ENCODE assay signal across 27 cellular contexts in the genomic region with DNA sequence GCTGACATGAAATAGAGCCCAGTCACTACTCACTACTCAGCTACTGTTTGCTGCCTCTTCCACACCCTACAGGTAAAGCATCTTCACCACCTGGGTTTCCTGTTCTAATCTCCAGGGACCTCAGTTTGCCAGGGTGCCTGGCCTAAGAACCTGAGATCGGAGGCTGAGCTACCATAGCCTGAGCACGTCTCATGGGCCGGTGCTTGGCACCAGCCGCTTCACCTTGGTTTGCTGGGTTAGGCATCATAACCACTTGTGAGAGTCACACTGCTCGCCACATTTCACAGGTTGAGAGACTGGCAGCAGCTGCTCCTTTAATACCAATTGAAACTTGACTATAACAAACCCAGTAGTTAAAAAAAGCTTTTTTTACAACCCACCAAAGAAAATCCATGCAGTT.
"Had no signal": no experiment of that assay in that cellular context is flagged by ENCODE, and none has a peak within 500 bp of the region (broad histone marks: within the 10 kb centered on the region; RNA-seq: fewer than 3 reads in every experiment).

No MANE protein-coding gene starts in this region.

- H3K36me3 Mint-ChIP-seq: activated naive CD4-positive, alpha-beta T cell treated with anti-CD3 and anti-CD28 coated beads, Interleukin-2, amount 50 U/mL, for 72 hours; mesothelial cell of epicardium; naive B cell had no signal

- H3K4me1 Mint-ChIP-seq: activated B cell treated with CpG ODN at 0.5 μM for 24 hours, naive B cell, neural crest cell had no signal

- H3K27ac Mint-ChIP-seq: activated B cell treated with CpG ODN at 0.5 μM for 24 hours; activated CD8-positive, alpha-beta T cell treated with anti-CD3 and anti-CD28 coated beads for 36 hours; activated naive CD4-positive, alpha-beta T cell treated with anti-CD3 and anti-CD28 coated beads, Interleukin-2, amount 50 U/mL, for 72 hours; activated T-helper 2 cell treated with anti-CD3 and anti-CD28 coated beads, Interferon-gamma antibody, Interleukin-2, Interleukin-4, amounts not matched to agents 10 μg/mL and 5 μg/mL and 100 μg/mL, durations not matched to agents 14 hours and 24 hours and 36 hours; mesothelial cell of epicardium; naive B cell; T-helper 2 cell treated with Interferon-gamma antibody and Interleukin-4, amounts not matched to agents 5 μg/mL and 100 μg/mL, for 36 hours had no signal

- H3K4me3 Mint-ChIP-seq: activated B cell treated with CpG ODN at 0.5 μM for 24 hours; activated CD8-positive, alpha-beta T cell treated with anti-CD3 and anti-CD28 coated beads for 36 hours; mesothelial cell of epicardium; naive B cell; neural crest cell; T-helper 2 cell treated with Interferon-gamma antibody and Interleukin-4, amounts not matched to agents 5 μg/mL and 100 μg/mL, for 36 hours had no signal

- H2AFZ ChIP-seq: parathyroid adenoma had no signal

- H3K4me1 ChIP-seq: parathyroid adenoma, psoas muscle, suprapubic skin, transverse colon, uterus had no signal

- H3K4me3 ChIP-seq: psoas muscle, suprapubic skin, transverse colon, uterus had no signal

- H3K9me3 Mint-ChIP-seq: activated B cell treated with CpG ODN at 0.5 μM for 24 hours; activated CD8-positive, alpha-beta T cell treated with anti-CD3 and anti-CD28 coated beads for 36 hours; activated T-helper 2 cell treated with anti-CD3 and anti-CD28 coated beads, Interferon-gamma antibody, Interleukin-2, Interleukin-4, amounts not matched to agents 10 μg/mL and 5 μg/mL and 100 μg/mL, durations not matched to agents 14 hours and 24 hours and 36 hours; mesothelial cell of epicardium; neural crest cell; T-helper 2 cell treated with Interferon-gamma antibody and Interleukin-4, amounts not matched to agents 5 μg/mL and 100 μg/mL, for 36 hours had no signal

- H3K27me3 ChIP-seq: suprapubic skin, transverse colon, uterus had no signal

- H3K36me3 ChIP-seq: suprapubic skin, transverse colon, uterus had no signal

- DNase-seq: activated B cell treated with CpG ODN at 0.5 μM for 24 hours; activated CD4-positive, alpha-beta T cell treated with anti-CD3 and anti-CD28 coated beads, Interleukin-2, amount 50 U/mL, for 1 hour; activated CD8-positive, alpha-beta T cell treated with anti-CD3 and anti-CD28 coated beads for 36 hours; activated T-cell treated with anti-CD3 and anti-CD28 coated beads, Interleukin-2, amount 50 U/mL, for 48 hours; anterior cingulate cortex; dermis blood vessel endothelial cell; effector CD8-positive, alpha-beta T cell; erythroblast; hippocampal formation; kidney; left colon; naive B cell; nucleus accumbens; psoas muscle; stimulated activated naive CD4-positive, alpha-beta T cell; T-helper 1 cell; transverse colon; uterus had no signal

- H3K27ac ChIP-seq: parathyroid adenoma, psoas muscle, suprapubic skin, transverse colon, uterus had no signal

- H3K9ac ChIP-seq: parathyroid adenoma had no signal

- ATAC-seq: activated CD8-positive, alpha-beta T cell treated with anti-CD3 and anti-CD28 coated beads for 36 hours; activated naive CD4-positive, alpha-beta T cell treated with anti-CD3 and anti-CD28 coated beads, Interleukin-2, amount 50 U/mL, for 72 hours; left colon; psoas muscle had no signal

- H3K79me2 ChIP-seq: parathyroid adenoma had no signal

- H3K9me3 ChIP-seq: psoas muscle, suprapubic skin, transverse colon, uterus had no signal

- FAIRE-seq: bronchial epithelial cell, colon, kidney had no signal
